ENCODE assay signal across 26 cellular contexts in the genomic region with DNA sequence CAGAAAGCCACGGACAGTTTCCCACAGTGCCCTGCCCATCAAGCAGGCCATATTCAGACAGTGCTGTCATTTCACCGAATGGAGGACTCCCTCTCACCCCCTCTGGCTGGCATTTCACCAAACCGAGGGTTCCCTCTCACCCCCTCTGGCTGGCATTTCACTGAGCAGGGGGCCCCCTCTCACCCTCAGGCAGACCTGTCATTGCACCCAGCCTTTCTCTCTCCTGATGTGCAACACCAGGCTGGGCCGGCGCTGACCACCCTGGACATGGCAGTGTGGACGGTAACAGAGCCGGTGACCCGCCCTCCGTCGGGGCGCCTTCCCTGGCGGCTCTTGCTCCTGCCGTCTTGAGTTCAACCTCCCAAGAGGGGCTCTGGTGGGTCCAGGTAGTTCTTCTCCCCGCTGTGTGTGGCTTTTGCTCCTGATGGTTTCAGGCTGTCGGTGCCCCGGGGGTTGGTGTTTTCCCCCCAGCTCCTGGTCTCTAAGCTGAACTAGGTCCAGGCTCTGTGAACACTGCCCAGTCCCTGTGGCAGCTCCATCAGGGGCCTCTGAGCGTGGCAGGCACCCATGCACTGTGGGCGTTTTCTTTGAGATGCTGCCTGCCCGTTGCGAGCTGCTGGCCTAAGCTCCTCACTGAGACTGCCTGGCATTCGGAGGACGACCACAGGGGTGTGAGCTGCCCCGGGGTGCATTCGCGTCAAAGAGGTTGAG. TPM values are rescaled to one million over a fixed set of nuclear protein-coding genes. Genes with fewer than 3 reads are reported as not detected.
DNase-seq lines count a peak whose midpoint lies in the region; TF ChIP-seq lines count a peak whose summit lies in the region.
"Had no signal": no experiment of that assay in that cellular context is flagged by ENCODE, and none has a peak within 500 bp of the region (broad histone marks: within the 10 kb centered on the region; RNA-seq: fewer than 3 reads in every experiment).

No MANE protein-coding gene starts in this region.

- H3K18ac ChIP-seq in H9 (ENCODE audit: insufficient read length, low read depth, low read length) = no peak overlapping the region

- H3K36me3 ChIP-seq in suprapubic skin = no peaks in the 10 kb centered on the region
- H3K36me3 ChIP-seq: BE2C had no signal

- no peak overlapping the region for H2AK5ac ChIP-seq in H9 (ENCODE audit: insufficient read length, low read length)

- H3K4me1 Mint-ChIP-seq in H9 = peaks cover 8 to 11% of the 10 kb centered on the region in 2 experiments; a peak in 3 of 4 replicates
- H3K4me1 Mint-ChIP-seq: IgD-negative memory B cell had no signal

- no peaks in the 10 kb centered on the region for H3K23me2 ChIP-seq in H9 (ENCODE audit: insufficient read length, low read depth, low read length, poor library complexity, severe bottlenecking)

- H4K8ac ChIP-seq in H9 (replicated peaks; ENCODE audit: insufficient read length, low read depth, low read length) = no peak overlapping the region

- no peaks in the 10 kb centered on the region for H3K79me1 ChIP-seq in H9 (ENCODE audit: insufficient read depth, low read depth, low read length, poor library complexity, severe bottlenecking)

- H3K36me3 Mint-ChIP-seq in H9 (ENCODE audit: insufficient read depth in 1 of 3, low read depth in 3 of 3) = no peaks in the 10 kb centered on the region

- H3K4ac ChIP-seq in H9 (ENCODE audit: low read depth, low read length) = no peak overlapping the region

- no peak overlapping the region for H4K5ac ChIP-seq in H9 (ENCODE audit: insufficient read length, low read depth, low read length)

- no peak overlapping the region for H2BK5ac ChIP-seq in H9 (ENCODE audit: insufficient read length, low read length)

- no peak for TF ChIP-seq POLR2A in suprapubic skin (IDR thresholded peaks at IDR 0.05)

- H3K4me3 ChIP-seq in suprapubic skin = no peak overlapping the region

- no peaks in the 10 kb centered on the region for H4K20me1 ChIP-seq in H9 (ENCODE audit: control insufficient read depth, insufficient read depth, insufficient read length)

- no peak overlapping the region for H2AFZ ChIP-seq in H9 (ENCODE audit: low read length)

- H3K9ac ChIP-seq in H9 (ENCODE audit: extremely low read depth, insufficient read length, low read length) = no peak overlapping the region

- no peak overlapping the region for H2BK15ac ChIP-seq in H9 (ENCODE audit: low read depth, low read length)

- WGBS in H9 (ENCODE audit: extremely low coverage, insufficient read length, low lambda C conversion rate) = no CpG with 5 or more reads among the region's 25 CpGs
- WGBS in suprapubic skin = 90% methylated on average over 21 of the region's 25 CpGs

- DNase-seq in activated T-cell treated with anti-CD3 and anti-CD28 coated beads, Interleukin-2, amount 50 U/mL, for 1 hour = peak; percentile 6
- DNase-seq in activated T-cell treated with anti-CD3 and anti-CD28 coated beads, Interleukin-2, amount 50 U/mL, for 48 hours = no peak
- DNase-seq in H9 (no peak), islet precursor cell (peak; percentile 46), suprapubic skin (ENCODE audit: low spot score in 2 of 2) (peak; percentile 51 to 74), AG08396 (ENCODE audit: low spot score) (no peak), NCI-H1048 (lab: John Stamatoyannopoulos, UW) (no peak)
- DNase-seq in activated CD4-positive, alpha-beta T cell treated with anti-CD3 and anti-CD28 coated beads for 1 hour = no peak
- DNase-seq: BE2C, DMS153, GF-D8, HCEC 1CT, Karpas-422, NCI-H1436, NCI-H1930, NCI-H226, NCI-H524, NCI-H82, OCI-M1, SHP77 had no signal

- no peaks in the 10 kb centered on the region for H3K27me3 ChIP-seq in H9 (ENCODE audit: insufficient read depth, low read length)
- H3K27me3 ChIP-seq in suprapubic skin = peaks cover 14% of the 10 kb centered on the region
- H3K27me3 ChIP-seq: BE2C had no signal

- no peak overlapping the region for H3K56ac ChIP-seq in H9 (ENCODE audit: insufficient read length, low read depth, low read length)

- no peaks in the 10 kb centered on the region for H3K79me2 ChIP-seq in H9 (ENCODE audit: insufficient read depth, low read length)

- no peak overlapping the region for H3K4me3 Mint-ChIP-seq in H9
- H3K4me3 Mint-ChIP-seq: CD4-positive, alpha-beta T cell had no signal

- H3K4me2 ChIP-seq in H9 (ENCODE audit: insufficient read depth, insufficient read length, low read length) = no peak overlapping the region

- H3K27me3 Mint-ChIP-seq in H9 (ENCODE audit: low read depth) = peaks cover 3% of the 10 kb centered on the region
- H3K27me3 Mint-ChIP-seq: CD4-positive, alpha-beta T cell had no signal

- no peak overlapping the region for H3K27ac ChIP-seq in H9 (ENCODE audit: insufficient read length, low read depth, low read length)
- H3K27ac ChIP-seq in suprapubic skin = no peak overlapping the region
- H3K27ac ChIP-seq: 22Rv1 had no signal

- H3T11ph ChIP-seq in H9 (ENCODE audit: low read length) = no peak overlapping the region

- H3K27ac Mint-ChIP-seq in H9 = peak overlapping the region in 1 of 3 experiments; percentile 59; a peak in 1 of 7 replicates
- H3K27ac Mint-ChIP-seq: CD4-positive, alpha-beta T cell; IgD-negative memory B cell had no signal

- H2BK20ac ChIP-seq in H9 (ENCODE audit: low read depth, low read length, poor library complexity, severe bottlenecking) = no peak overlapping the region

- no peak overlapping the region for H4K91ac ChIP-seq in H9 (ENCODE audit: insufficient read length, low read depth, low read length)

- peaks cover 0 to 2% of the 10 kb centered on the region in 2 experiments; a peak in 2 of 5 replicates for H3K9me3 Mint-ChIP-seq in H9
- H3K9me3 Mint-ChIP-seq: CD4-positive, alpha-beta T cell had no signal

- TF ChIP-seq CTCF in H9 (conservative IDR thresholded peaks at IDR 0.05) = no peak
- TF ChIP-seq CTCF in suprapubic skin (IDR thresholded peaks at IDR 0.05) = no peak

- TF ChIP-seq EP300 in suprapubic skin (IDR thresholded peaks at IDR 0.05) = no peak

- H3K14ac ChIP-seq in H9 (ENCODE audit: insufficient read depth, low read length) = peak overlapping the region; percentile 25; the same call in 1 of the 2 replicates

- H2BK12ac ChIP-seq in H9 (ENCODE audit: insufficient read length, low read depth, low read length) = no peak overlapping the region

- no peak overlapping the region for H3K23ac ChIP-seq in H9 (ENCODE audit: insufficient read length, low read depth, low read length)

- H3K9me3 ChIP-seq in H9 (ENCODE audit: control insufficient read depth, low read depth, low read length) = no peaks in the 10 kb centered on the region
- H3K9me3 ChIP-seq in suprapubic skin = no peaks in the 10 kb centered on the region
- H3K9me3 ChIP-seq: BE2C, Caco-2 had no signal

- H3K4me1 ChIP-seq in H9 (ENCODE audit: insufficient read depth, low read length) (no peaks in the 10 kb centered on the region), suprapubic skin (peaks cover 2% of the 10 kb centered on the region)

- H2BK120ac ChIP-seq in H9 (ENCODE audit: low read depth, low read length, poor library complexity, severe bottlenecking) = no peak overlapping the region

RNA-seq across cellular contexts. Expression of gene SMIM38, which starts 46.9 kb away (rescaled TPM):
- 0.09 and 0.13 TPM in 2 replicates for total RNA-seq in H9 (2021)
- 1 to 10 TPM in 1 of 4 donors, under 1 TPM in 2, not detected in 1; 0.26 to 3.1 (median 0.31) TPM for total RNA-seq in suprapubic skin
- total RNA-seq: Daoy, MCF 10A had no signal

Comparison
In these comparisons a context has a peak if more than half of its experiments do, and no peak if none do; other contexts are left out.
1. DNase-seq: peak in activated T-cell treated with anti-CD3 and anti-CD28 coated beads, Interleukin-2, amount 50 U/mL, for 1 hour (single experiment), islet precursor cell (single experiment) and suprapubic skin (2 of 2); none in activated T-cell treated with anti-CD3 and anti-CD28 coated beads, Interleukin-2, amount 50 U/mL, for 48 hours (0 of 2), H9 (single experiment), AG08396 (single experiment), activated CD4-positive, alpha-beta T cell treated with anti-CD3 and anti-CD28 coated beads for 1 hour (single experiment) and NCI-H1048 (single experiment).